In genomic region chr2:29650634-29651097, GRCh38 we compare ENCODE assay signal across 29 cellular contexts.
DNase-seq lines count a peak whose midpoint lies in the region; FAIRE-seq and TF ChIP-seq lines count a peak whose summit lies in the region.
"Had no signal": no experiment of that assay in that cellular context is flagged by ENCODE, and none has a peak within 500 bp of the region (broad histone marks: within the 10 kb centered on the region; RNA-seq: fewer than 3 reads in every experiment).

No MANE protein-coding gene starts in this region.

- H3K9me1 ChIP-seq in keratinocyte (ENCODE audit: control insufficient read depth, extremely low read depth, insufficient read depth, low read length), result no peaks in the 10 kb centered on the region

- H4K20me1 ChIP-seq in keratinocyte (ENCODE audit: control insufficient read depth, extremely low read depth, insufficient read depth, low read length), result no peaks in the 10 kb centered on the region
- H4K20me1 ChIP-seq: BLaER1 had no signal

- TF ChIP-seq CTCF in keratinocyte (optimal IDR thresholded peaks at IDR 0.05 in 1 of 3, IDR thresholded peaks at IDR 0.05 in 1 of 3, conservative IDR thresholded peaks at IDR 0.05 in 1 of 3; ENCODE audit: extremely low read depth in 1 of 3, insufficient read depth in 2 of 3, low read length in 3 of 3), result no peak

- H3K27ac ChIP-seq in keratinocyte (ENCODE audit: control insufficient read depth, insufficient read depth, low read length), result no peak overlapping the region
- H3K27ac ChIP-seq: BLaER1, neural progenitor cell, parathyroid adenoma, Peyer's patch, right atrium auricular region, upper lobe of left lung had no signal

- no peaks in the 10 kb centered on the region for H3K79me2 ChIP-seq in keratinocyte (ENCODE audit: control insufficient read depth, insufficient read depth, low read length)
- H3K79me2 ChIP-seq: parathyroid adenoma had no signal

- H3K4me3 ChIP-seq in adipocyte (ENCODE audit: low read length) (no peak overlapping the region), keratinocyte (ENCODE audit: control insufficient read depth in 2 of 3, extremely low read depth in 1 of 3, insufficient read depth in 2 of 3, low read depth in 1 of 3, low read length in 3 of 3) (no peak overlapping the region), HAP-1 (no peak overlapping the region)
- H3K4me3 ChIP-seq: BLaER1, neural progenitor cell, Peyer's patch, right atrium auricular region, upper lobe of left lung had no signal

- in situ Hi-C loops in HAP-1 (cut with MboI; ENCODE audit: low sequenced_read_pairs), result no loop called here

- DNase-seq in Daoy (ENCODE audit: low read depth), result peak; percentile 5
- peak; percentile 9 for DNase-seq in NCI-H2171 (lab: John Stamatoyannopoulos, UW)
- peak; percentile 82 for DNase-seq in adipocyte (ENCODE audit: low read depth)
- no peak for DNase-seq in keratinocyte (ENCODE audit: low read depth, low spot score)
- no peak for DNase-seq in effector CD4-positive, alpha-beta T cell
- no peak for DNase-seq in SIG-M5 treated with dmso at 0.1 percent for 504 hours (lab: John Stamatoyannopoulos, UW; ENCODE audit: unreplicated experiment)
- DNase-seq in putamen (ENCODE audit: low spot score), result no peak
- DNase-seq in HAP-1 (ENCODE audit: low spot score in 2 of 2), result no peak
- DNase-seq: activated CD8-positive, alpha-beta memory T cell treated with anti-CD3 and anti-CD28 coated beads for 24 hours; activated effector memory CD4-positive, alpha-beta T cell treated with anti-CD3 and anti-CD28 coated beads, Interleukin-2, amount 50 U/mL, for 16 hours; activated naive CD8-positive, alpha-beta T cell treated with anti-CD3 and anti-CD28 coated beads, Interleukin-2, amount 10 ng/mL, durations not matched to agents 7 days and 5 days; Caco-2; DND-41; glutamatergic neuron; HFFc6; KBM-7; kidney glomerular epithelial cell; NCI-H1436; NCI-H526; Peyer's patch; stimulated activated CD4-positive, alpha-beta T cell treated with anti-CD3 and anti-CD28 coated beads, Interleukin-2, amount 100 ng/mL, for 48 hours; substantia nigra; T-helper 17 cell; upper lobe of left lung had no signal

- no peak overlapping the region for H2AFZ ChIP-seq in keratinocyte (ENCODE audit: control insufficient read depth, low read length)
- H2AFZ ChIP-seq: neural progenitor cell, parathyroid adenoma had no signal

- no peaks in the 10 kb centered on the region for H3K27me3 ChIP-seq in adipocyte (replicated peaks; ENCODE audit: control insufficient read depth, insufficient read depth, low read length)
- no peaks in the 10 kb centered on the region for H3K27me3 ChIP-seq in keratinocyte (ENCODE audit: control insufficient read depth, extremely low read depth, insufficient read depth, low read length)
- no peaks in the 10 kb centered on the region for H3K27me3 ChIP-seq in HAP-1 (ENCODE audit: low read depth)
- H3K27me3 ChIP-seq: BLaER1, neural progenitor cell, Peyer's patch, right atrium auricular region, upper lobe of left lung had no signal

- H3K9me3 ChIP-seq in adipocyte (ENCODE audit: control insufficient read depth, low read length) (peaks cover 24% of the 10 kb centered on the region), keratinocyte (ENCODE audit: control insufficient read depth, low read depth, low read length) (peaks cover 2% of the 10 kb centered on the region), HAP-1 (no peaks in the 10 kb centered on the region)
- H3K9me3 ChIP-seq: Peyer's patch had no signal

- H3K36me3 ChIP-seq in adipocyte (ENCODE audit: control insufficient read depth, insufficient read depth, low read length, severe bottlenecking) (no peaks in the 10 kb centered on the region), keratinocyte (ENCODE audit: control insufficient read depth in 2 of 2, extremely low read depth in 1 of 2, insufficient read depth in 2 of 2, low read length in 2 of 2) (no peaks in the 10 kb centered on the region), HAP-1 (replicated peaks) (no peaks in the 10 kb centered on the region)
- H3K36me3 ChIP-seq: BLaER1, neural progenitor cell, Peyer's patch, right atrium auricular region, upper lobe of left lung had no signal

- dilution Hi-C loops in keratinocyte (cut with MboI; ENCODE audit: extremely low pct_ligation_motif_present, low sequenced_read_pairs), result no loop called here

- H3K9ac ChIP-seq in adipocyte (ENCODE audit: low read length) (no peak overlapping the region), keratinocyte (ENCODE audit: control insufficient read depth, extremely low read depth, insufficient read depth, low read length) (no peak overlapping the region)
- H3K9ac ChIP-seq: BLaER1, neural progenitor cell, parathyroid adenoma had no signal

- H3K4me1 ChIP-seq in adipocyte (ENCODE audit: control insufficient read depth, insufficient read depth, low read length) (peaks cover 9% of the 10 kb centered on the region), keratinocyte (ENCODE audit: control insufficient read depth, extremely low read depth, insufficient read depth, low read length) (no peaks in the 10 kb centered on the region), HAP-1 (no peaks in the 10 kb centered on the region)
- H3K4me1 ChIP-seq: BLaER1, Caco-2, parathyroid adenoma, Peyer's patch, upper lobe of left lung had no signal

- H3K4me2 ChIP-seq in keratinocyte (ENCODE audit: control insufficient read depth, extremely low read depth, insufficient read depth, low read depth, low read length), result no peak overlapping the region
- H3K4me2 ChIP-seq: BLaER1, neural progenitor cell had no signal

- peak; percentile 41 for FAIRE-seq in keratinocyte (lab: Jason Lieb, UNC)
- FAIRE-seq: GM12891 had no signal

Comparison
In these comparisons a context has a peak if more than half of its experiments do, and no peak if none do; other contexts are left out.
1. DNase-seq: peak in Daoy (single experiment), NCI-H2171 (single experiment) and adipocyte (single experiment); none in keratinocyte (single experiment), effector CD4-positive, alpha-beta T cell (single experiment), SIG-M5 treated with dmso at 0.1 percent for 504 hours (single experiment), putamen (single experiment) and HAP-1 (0 of 2).